ENCODE assay signal across 8 cellular contexts in the genomic region with DNA sequence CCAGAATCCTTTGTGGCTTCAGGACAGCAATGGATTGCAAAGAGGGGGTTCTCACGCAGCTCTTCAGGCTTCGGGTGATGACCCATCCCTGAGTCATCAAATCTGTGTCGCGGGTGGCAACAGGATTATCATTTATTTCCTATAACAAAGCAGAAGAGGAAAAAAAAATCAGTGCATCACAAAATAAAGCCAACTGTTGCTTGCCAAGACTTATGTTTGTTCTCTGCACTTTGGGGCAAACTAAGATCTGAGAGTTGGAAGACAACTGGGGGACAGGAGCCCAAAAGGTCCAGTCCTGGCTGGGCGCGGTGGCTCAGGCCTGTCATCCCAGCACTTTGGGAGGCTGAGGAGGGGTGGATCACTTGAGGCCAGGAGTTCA. TPM values are rescaled to one million over a fixed set of nuclear protein-coding genes. Genes with fewer than 3 reads are reported as not detected.
DNase-seq lines count a peak whose midpoint lies in the region; FAIRE-seq and TF ChIP-seq lines count a peak whose summit lies in the region.

No MANE protein-coding gene starts in this region.

- dilution Hi-C loops in endothelial cell of umbilical vein (cut with MboI; ENCODE audit: extremely low pct_ligation_motif_present, low sequenced_read_pairs) = no loop called here

- TF ChIP-seq POLR2A in endothelial cell of umbilical vein (IDR thresholded peaks at IDR 0.05; ENCODE audit: low read depth, low read length) = no peak

- TF ChIP-seq CTCF in endothelial cell of umbilical vein (IDR thresholded peaks at IDR 0.05; ENCODE audit: extremely low read depth in 1 of 2, insufficient read depth in 1 of 2, low read depth in 1 of 2, low read length in 2 of 2) = no peak

- H3K36me3 ChIP-seq in SJSA1 (no peaks in the 10 kb centered on the region), endothelial cell of umbilical vein (ENCODE audit: control insufficient read depth in 2 of 2, extremely low read depth in 1 of 2, insufficient read depth in 2 of 2, low read length in 2 of 2) (no peaks in the 10 kb centered on the region)

- H3K27me3 ChIP-seq in SJSA1 (replicated peaks) (no peaks in the 10 kb centered on the region), endothelial cell of umbilical vein (ENCODE audit: control insufficient read depth in 2 of 2, insufficient read depth in 2 of 2, low read length in 2 of 2) (no peaks in the 10 kb centered on the region)

- no peaks in the 10 kb centered on the region for H4K20me1 ChIP-seq in endothelial cell of umbilical vein (replicated peaks; ENCODE audit: control insufficient read depth, extremely low read depth, insufficient read depth, low read length)

- DNase-seq in GM04503 (ENCODE audit: low read depth) = peak; percentile 85
- peak; percentile 87 to 93 for DNase-seq in SJSA1 (ENCODE audit: low read depth in 1 of 2, low spot score in 2 of 2)
- DNase-seq in endothelial cell of umbilical vein (ENCODE audit: low read depth, low spot score) = no peak
- no peak for DNase-seq in NK-92 (lab: John Stamatoyannopoulos, UW; ENCODE audit: unreplicated experiment)
- DNase-seq in NCI-H510A (lab: John Stamatoyannopoulos, UW) = no peak
- no peak for DNase-seq in GDM1 (lab: John Stamatoyannopoulos, UW)
- no peak for DNase-seq in occipital lobe (lab: John Stamatoyannopoulos, UW)

- no peaks in the 10 kb centered on the region for H3K9me1 ChIP-seq in endothelial cell of umbilical vein (replicated peaks; ENCODE audit: control insufficient read depth, extremely low read depth, insufficient read depth, low read length)

- TSS peak; percentile 30 for BruUV-seq in endothelial cell of umbilical vein (replicated peaks; lab: Mats Ljungman, UMichigan)

- peak overlapping the region; percentile 44 for H2AFZ ChIP-seq in endothelial cell of umbilical vein (ENCODE audit: low read depth, low read length)

- no peak for FAIRE-seq in endothelial cell of umbilical vein (lab: Jason Lieb, UNC)

- intact Hi-C loops in endothelial cell of umbilical vein (cut with micrococcal nuclease) = loop anchor here (1.0 kb wide), 3 partner anchors 13 to 192 kb away; no protein-coding TSS in a partner anchor

- peak overlapping the region; percentile 67 for H3K9ac ChIP-seq in endothelial cell of umbilical vein (replicated peaks; ENCODE audit: extremely low read depth, insufficient read depth, low read length)

- POLR2A ChIA-PET in endothelial cell of umbilical vein (lab: Charles Lee) = interaction anchor here (0.8 to 1.4 kb wide), 3 partner anchors 13 to 192 kb away, joined by 5 to 11 read pairs (median 6); no protein-coding TSS in a partner anchor

- H3K4me2 ChIP-seq in endothelial cell of umbilical vein (ENCODE audit: insufficient read depth, low read length) = peak overlapping the region; percentile 32

- H3K4me1 ChIP-seq in SJSA1 (replicated peaks) = peaks cover 25% of the 10 kb centered on the region
- H3K4me1 ChIP-seq in endothelial cell of umbilical vein (ENCODE audit: control insufficient read depth, extremely low read depth, insufficient read depth, low read length) = peaks cover 23% of the 10 kb centered on the region

- H3K9me3 ChIP-seq in SJSA1 (replicated peaks) (no peaks in the 10 kb centered on the region; the same call in 1 of the 2 replicates), endothelial cell of umbilical vein (replicated peaks; ENCODE audit: control insufficient read depth, insufficient read depth, low read length) (no peaks in the 10 kb centered on the region)

- no peaks in the 10 kb centered on the region for H3K79me2 ChIP-seq in endothelial cell of umbilical vein (ENCODE audit: control insufficient read depth, insufficient read depth, low read length)

- H3K27ac ChIP-seq in SJSA1 = peak overlapping the region; percentile 96
- H3K27ac ChIP-seq in endothelial cell of umbilical vein (ENCODE audit: insufficient read depth, low read depth, low read length) = peak overlapping the region; percentile 97
- peak overlapping the region in 20 of 21 experiments; percentile 71 to 91 (median 83) for H3K27ac ChIP-seq in skin epidermis

- H3K4me3 ChIP-seq in SJSA1 (no peak overlapping the region), endothelial cell of umbilical vein (replicated peaks in 1 of 3; ENCODE audit: insufficient read depth in 1 of 3, low read depth in 1 of 3, low read length in 3 of 3) (no peak overlapping the region), skin epidermis (peak overlapping the region in 1 of 7 experiments; percentile 2)

- CTCF ChIA-PET in endothelial cell of umbilical vein (lab: Charles Lee) = interaction anchor here (0.9 to 8.4 kb wide), 10 partner anchors 9 to 192 kb away, joined by 3 to 122 read pairs (median 5); no protein-coding TSS in a partner anchor

TF ChIP-seq in endothelial cell of umbilical vein, 7 proteins besides CTCF, POLR2A, EP300 and RAD21:
- TF ChIP-seq FOS (IDR thresholded peaks at IDR 0.05; ENCODE audit: borderline replicate concordance, insufficient read depth, low read length) = peak; percentile 94
- peak; percentile 69 for TF ChIP-seq JUN (IDR thresholded peaks at IDR 0.05; ENCODE audit: borderline replicate concordance, insufficient read depth, insufficient read length, low read depth)
- TF ChIP-seq POLR2AphosphoS5 (IDR thresholded peaks at IDR 0.05; ENCODE audit: insufficient read depth, low read depth, low read length) = no peak
- peak; percentile 40 for TF ChIP-seq GATA2 (IDR thresholded peaks at IDR 0.05; ENCODE audit: insufficient read depth, insufficient read length, low read depth, low read length)
- TF ChIP-seq MYC (IDR thresholded peaks at IDR 0.05; ENCODE audit: low read depth, low read length) = no peak

RNA-seq across cellular contexts. Expression of gene GNA15, which starts 6.4 kb away (rescaled TPM):
- 0.05 TPM in 1 of 2 replicates, not detected in the other for total RNA-seq in SJSA1 (2014; rRNA removed; shearing (Covaris generic))
- not detected in 2 replicates for total RNA-seq in endothelial cell of umbilical vein
- 0.10 and 0.17 TPM in 2 replicates for polyA plus RNA-seq in endothelial cell of umbilical vein
- 0.15 and 0.20 TPM in 2 replicates for polyA plus RNA-seq in endothelial cell of umbilical vein (2011; cell fraction: cytosol; rRNA removed)
- 0.25 and 0.36 TPM in 2 replicates for polyA plus RNA-seq in endothelial cell of umbilical vein (2011; cell fraction: nucleus; rRNA removed)
- polyA plus RNA-seq in endothelial cell of umbilical vein (2012) = 0.20 and 0.24 TPM in 2 replicates
- not detected in 2 replicates for polyA minus RNA-seq in endothelial cell of umbilical vein
- polyA minus RNA-seq in endothelial cell of umbilical vein (2011; cell fraction: cytosol; rRNA and poly(A)+ RNA removed) = 0.92 TPM
- polyA minus RNA-seq in endothelial cell of umbilical vein (2011; cell fraction: nucleus; rRNA and poly(A)+ RNA removed) = 0.34 and 0.48 TPM in 2 replicates
- 1.9 TPM for total RNA-seq in occipital lobe

RNA-seq across cellular contexts. Expression of gene S1PR4, which starts 36.3 kb away (rescaled TPM):
- not detected in 2 replicates for total RNA-seq in SJSA1 (2014; rRNA removed; shearing (Covaris generic))
- 1.7 and 2.2 TPM in 2 replicates for total RNA-seq in endothelial cell of umbilical vein
- polyA plus RNA-seq in endothelial cell of umbilical vein = 2.5 and 2.8 TPM in 2 replicates
- polyA plus RNA-seq in endothelial cell of umbilical vein (2011; cell fraction: cytosol; rRNA removed) = 0.76 and 0.97 TPM in 2 replicates
- polyA plus RNA-seq in endothelial cell of umbilical vein (2011; cell fraction: nucleus; rRNA removed) = 0.12 and 0.25 TPM in 2 replicates
- polyA plus RNA-seq in endothelial cell of umbilical vein (2012) = 0.39 and 0.86 TPM in 2 replicates
- polyA minus RNA-seq in endothelial cell of umbilical vein = 0.91 and 1.1 TPM in 2 replicates
- not detected for polyA minus RNA-seq in endothelial cell of umbilical vein (2011; cell fraction: cytosol; rRNA and poly(A)+ RNA removed)
- polyA minus RNA-seq in endothelial cell of umbilical vein (2011; cell fraction: nucleus; rRNA and poly(A)+ RNA removed) = 1.6 TPM in 1 of 2 replicates, not detected in the other
- total RNA-seq in occipital lobe = 0.16 TPM

RNA-seq across cellular contexts. Expression of gene NCLN, which starts 43.4 kb away (rescaled TPM):
- 143 and 148 TPM in 2 replicates for total RNA-seq in SJSA1 (2014; rRNA removed; shearing (Covaris generic))
- 96.2 and 102 TPM in 2 replicates for total RNA-seq in endothelial cell of umbilical vein
- 97.2 and 112 TPM in 2 replicates for polyA plus RNA-seq in endothelial cell of umbilical vein
- polyA plus RNA-seq in endothelial cell of umbilical vein (2011; cell fraction: cytosol; rRNA removed) = 77.5 and 84.8 TPM in 2 replicates
- 82.4 and 84.4 TPM in 2 replicates for polyA plus RNA-seq in endothelial cell of umbilical vein (2011; cell fraction: nucleus; rRNA removed)
- 75.5 and 90.0 TPM in 2 replicates for polyA plus RNA-seq in endothelial cell of umbilical vein (2012)
- polyA minus RNA-seq in endothelial cell of umbilical vein = 56.1 and 74.5 TPM in 2 replicates
- polyA minus RNA-seq in endothelial cell of umbilical vein (2011; cell fraction: cytosol; rRNA and poly(A)+ RNA removed) = 76.5 TPM
- polyA minus RNA-seq in endothelial cell of umbilical vein (2011; cell fraction: nucleus; rRNA and poly(A)+ RNA removed) = 23.5 and 29.3 TPM in 2 replicates
- 11.9 TPM for total RNA-seq in occipital lobe

RNA-seq across cellular contexts. Expression of gene GNA11, which starts 48.1 kb away (rescaled TPM):
- 100 and 135 TPM in 2 replicates for total RNA-seq in SJSA1 (2014; rRNA removed; shearing (Covaris generic))
- total RNA-seq in endothelial cell of umbilical vein (76.8 and 78.1 TPM in 2 replicates), occipital lobe (56.8 TPM)
- polyA plus RNA-seq in endothelial cell of umbilical vein = 34.7 and 35.1 TPM in 2 replicates
- polyA plus RNA-seq in endothelial cell of umbilical vein (2011; cell fraction: cytosol; rRNA removed) = 48.9 and 52.2 TPM in 2 replicates
- polyA plus RNA-seq in endothelial cell of umbilical vein (2011; cell fraction: nucleus; rRNA removed) = 40.1 and 41.4 TPM in 2 replicates
- 54.2 and 62.8 TPM in 2 replicates for polyA plus RNA-seq in endothelial cell of umbilical vein (2012)
- polyA minus RNA-seq in endothelial cell of umbilical vein = 43.7 and 51.4 TPM in 2 replicates
- 18.5 TPM for polyA minus RNA-seq in endothelial cell of umbilical vein (2011; cell fraction: cytosol; rRNA and poly(A)+ RNA removed)
- polyA minus RNA-seq in endothelial cell of umbilical vein (2011; cell fraction: nucleus; rRNA and poly(A)+ RNA removed) = 13.8 and 21.1 TPM in 2 replicates

Comparison
In these comparisons a context has a peak if more than half of its experiments do, and no peak if none do; other contexts are left out.
1. DNase-seq: peak in GM04503 (single experiment) and SJSA1 (2 of 2); none in endothelial cell of umbilical vein (single experiment), NK-92 (single experiment), NCI-H510A (single experiment), GDM1 (single experiment) and occipital lobe (single experiment).
2. Peak in every context shown above with its lines, with median percentiles within 50 percentile points of each other: H3K27ac ChIP-seq.